ENCODE assay signal across 2 cellular contexts in the genomic region with DNA sequence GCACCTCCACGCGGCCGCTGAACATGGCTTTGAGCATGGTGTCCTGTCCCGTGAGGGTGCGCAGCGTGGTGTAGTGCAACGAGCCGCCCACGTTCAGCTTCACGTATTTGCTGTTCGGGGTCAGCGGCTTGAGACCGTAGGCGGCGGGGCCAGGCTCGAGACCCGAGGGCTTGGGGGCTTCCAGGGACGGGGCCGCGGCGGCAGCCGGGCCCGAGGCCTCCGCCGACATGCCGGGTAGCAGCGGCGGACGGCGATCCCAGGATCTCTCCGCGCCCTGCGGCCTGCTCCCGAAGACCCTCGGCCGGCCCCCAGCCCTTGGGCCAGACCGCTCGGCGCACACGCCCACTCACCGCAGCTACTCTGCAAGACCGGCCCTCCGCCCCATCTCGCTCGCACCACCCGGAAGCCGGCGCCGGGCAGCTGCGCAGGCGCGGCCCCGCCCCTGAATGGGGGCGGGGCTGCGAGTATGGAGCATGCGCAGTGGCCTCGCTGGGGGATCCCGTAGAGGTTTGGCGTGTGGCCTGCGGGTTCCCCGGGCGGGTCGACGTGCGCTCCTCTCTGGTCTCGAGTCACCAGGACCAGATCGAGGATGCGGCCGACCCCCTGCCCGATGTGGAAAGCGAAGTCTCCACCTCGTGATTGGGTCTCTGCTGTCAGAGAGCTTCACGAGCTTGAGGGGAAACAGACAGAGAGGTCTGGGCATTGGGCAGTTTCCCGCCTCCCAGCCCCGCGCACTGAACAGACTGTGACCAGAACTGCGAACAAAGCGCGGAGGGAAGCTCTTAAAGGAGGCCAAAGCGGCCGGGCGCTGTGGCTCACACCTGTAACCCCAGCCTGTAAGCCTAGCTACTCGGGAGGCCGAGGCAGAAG.
TF ChIP-seq lines count a peak whose summit lies in the region.

Gene KCTD13 (minus strand): TSS at position 422 of the 870 bp plus-strand sequence. CDS start 193 bp downstream, at position 229.

TF ChIP-seq in HEK293, 187 proteins besides CTCF, POLR2A, EP300 and RAD21 (continues in another document):
- TF ChIP-seq, protein P1, sequence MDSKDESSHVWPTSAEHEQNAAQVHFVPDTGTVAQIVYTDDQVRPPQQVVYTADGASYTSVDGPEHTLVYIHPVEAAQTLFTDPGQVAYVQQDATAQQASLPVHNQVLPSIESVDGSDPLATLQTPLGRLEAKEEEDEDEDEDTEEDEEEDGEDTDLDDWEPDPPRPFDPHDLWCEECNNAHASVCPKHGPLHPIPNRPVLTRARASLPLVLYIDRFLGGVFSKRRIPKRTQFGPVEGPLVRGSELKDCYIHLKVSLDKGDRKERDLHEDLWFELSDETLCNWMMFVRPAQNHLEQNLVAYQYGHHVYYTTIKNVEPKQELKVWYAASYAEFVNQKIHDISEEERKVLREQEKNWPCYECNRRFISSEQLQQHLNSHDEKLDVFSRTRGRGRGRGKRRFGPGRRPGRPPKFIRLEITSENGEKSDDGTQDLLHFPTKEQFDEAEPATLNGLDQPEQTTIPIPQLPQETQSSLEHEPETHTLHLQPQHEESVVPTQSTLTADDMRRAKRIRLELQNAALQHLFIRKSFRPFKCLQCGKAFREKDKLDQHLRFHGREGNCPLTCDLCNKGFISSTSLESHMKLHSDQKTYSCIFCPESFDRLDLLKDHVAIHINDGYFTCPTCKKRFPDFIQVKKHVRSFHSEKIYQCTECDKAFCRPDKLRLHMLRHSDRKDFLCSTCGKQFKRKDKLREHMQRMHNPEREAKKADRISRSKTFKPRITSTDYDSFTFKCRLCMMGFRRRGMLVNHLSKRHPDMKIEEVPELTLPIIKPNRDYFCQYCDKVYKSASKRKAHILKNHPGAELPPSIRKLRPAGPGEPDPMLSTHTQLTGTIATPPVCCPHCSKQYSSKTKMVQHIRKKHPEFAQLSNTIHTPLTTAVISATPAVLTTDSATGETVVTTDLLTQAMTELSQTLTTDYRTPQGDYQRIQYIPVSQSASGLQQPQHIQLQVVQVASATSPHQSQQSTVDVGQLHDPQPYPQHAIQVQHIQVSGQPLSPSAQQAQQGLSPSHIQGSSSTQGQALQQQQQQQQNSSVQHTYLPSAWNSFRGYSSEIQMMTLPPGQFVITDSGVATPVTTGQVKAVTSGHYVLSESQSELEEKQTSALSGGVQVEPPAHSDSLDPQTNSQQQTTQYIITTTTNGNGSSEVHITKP (tag by site-specific recombination; IDR thresholded peaks at IDR 0.05): peak; percentile 52; the same call in 1 of the 2 replicates
- no peak for TF ChIP-seq ZNF48 (tag by site-specific recombination; IDR thresholded peaks at IDR 0.05)
- no peak for TF ChIP-seq ZNF148 (tag by site-specific recombination; IDR thresholded peaks at IDR 0.05; ENCODE audit: borderline replicate concordance)
- no peak for TF ChIP-seq ZNF549 (tag by site-specific recombination; IDR thresholded peaks at IDR 0.05)
- TF ChIP-seq REPIN1 (tag by site-specific recombination; IDR thresholded peaks at IDR 0.05; ENCODE audit: low read depth): no peak
- TF ChIP-seq ZNF10 (tag by site-specific recombination; IDR thresholded peaks at IDR 0.05): no peak
- peak; percentile 86 for TF ChIP-seq ZNF341 (tag by site-specific recombination; IDR thresholded peaks at IDR 0.05; ENCODE audit: low read depth)
- TF ChIP-seq, protein P2, sequence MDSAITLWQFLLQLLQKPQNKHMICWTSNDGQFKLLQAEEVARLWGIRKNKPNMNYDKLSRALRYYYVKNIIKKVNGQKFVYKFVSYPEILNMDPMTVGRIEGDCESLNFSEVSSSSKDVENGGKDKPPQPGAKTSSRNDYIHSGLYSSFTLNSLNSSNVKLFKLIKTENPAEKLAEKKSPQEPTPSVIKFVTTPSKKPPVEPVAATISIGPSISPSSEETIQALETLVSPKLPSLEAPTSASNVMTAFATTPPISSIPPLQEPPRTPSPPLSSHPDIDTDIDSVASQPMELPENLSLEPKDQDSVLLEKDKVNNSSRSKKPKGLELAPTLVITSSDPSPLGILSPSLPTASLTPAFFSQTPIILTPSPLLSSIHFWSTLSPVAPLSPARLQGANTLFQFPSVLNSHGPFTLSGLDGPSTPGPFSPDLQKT (IDR thresholded peaks at IDR 0.05; ENCODE audit: borderline replicate concordance, low read depth, low read length): no peak
- no peak for TF ChIP-seq ZSCAN16 (tag by site-specific recombination; IDR thresholded peaks at IDR 0.05)
- 0 out of 2 replicates have a peak, but pooled peaks have one; percentile 60 for TF ChIP-seq YY1 (tag by site-specific recombination; IDR thresholded peaks at IDR 0.05)
- TF ChIP-seq MZF1 (tag by site-specific recombination; IDR thresholded peaks at IDR 0.05; ENCODE audit: borderline replicate concordance): peak; percentile 57; the same call in 1 of the 2 replicates
- TF ChIP-seq ZNF404 (tag by site-specific recombination; IDR thresholded peaks at IDR 0.05): no peak
- TF ChIP-seq ZFHX2 (tag by site-specific recombination; conservative IDR thresholded peaks at IDR 0.05): peak; percentile 95
- TF ChIP-seq ZNF366 (tag by site-specific recombination; conservative IDR thresholded peaks at IDR 0.05): no peak
- no peak for TF ChIP-seq ZNF114 (tag by site-specific recombination; IDR thresholded peaks at IDR 0.05)
- TF ChIP-seq, protein P3, sequence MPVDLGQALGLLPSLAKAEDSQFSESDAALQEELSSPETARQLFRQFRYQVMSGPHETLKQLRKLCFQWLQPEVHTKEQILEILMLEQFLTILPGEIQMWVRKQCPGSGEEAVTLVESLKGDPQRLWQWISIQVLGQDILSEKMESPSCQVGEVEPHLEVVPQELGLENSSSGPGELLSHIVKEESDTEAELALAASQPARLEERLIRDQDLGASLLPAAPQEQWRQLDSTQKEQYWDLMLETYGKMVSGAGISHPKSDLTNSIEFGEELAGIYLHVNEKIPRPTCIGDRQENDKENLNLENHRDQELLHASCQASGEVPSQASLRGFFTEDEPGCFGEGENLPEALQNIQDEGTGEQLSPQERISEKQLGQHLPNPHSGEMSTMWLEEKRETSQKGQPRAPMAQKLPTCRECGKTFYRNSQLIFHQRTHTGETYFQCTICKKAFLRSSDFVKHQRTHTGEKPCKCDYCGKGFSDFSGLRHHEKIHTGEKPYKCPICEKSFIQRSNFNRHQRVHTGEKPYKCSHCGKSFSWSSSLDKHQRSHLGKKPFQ (tag by site-specific recombination; IDR thresholded peaks at IDR 0.05): no peak
- no peak for TF ChIP-seq ZNF302 (tag by site-specific recombination; IDR thresholded peaks at IDR 0.05; ENCODE audit: low read depth)
- peak; percentile 78 for TF ChIP-seq GLIS2 (tag by site-specific recombination; IDR thresholded peaks at IDR 0.05)
- peak; percentile 57 for TF ChIP-seq GLIS1 (tag by site-specific recombination; IDR thresholded peaks at IDR 0.05)

TF ChIP-seq in SK-N-SH, 30 proteins besides CTCF, POLR2A, EP300 and RAD21 (continued from another document):
- TF ChIP-seq RXRA (IDR thresholded peaks at IDR 0.05; ENCODE audit: borderline replicate concordance, low read depth) (no peak), FOXJ3 (CRISPR knock-in tag; IDR thresholded peaks at IDR 0.05) (no peak), CHD2 (IDR thresholded peaks at IDR 0.05; ENCODE audit: low read length, partially characterized antibody) (no peak), IRF3 (IDR thresholded peaks at IDR 0.05; ENCODE audit: low read depth, low read length) (no peak), PBX3 (IDR thresholded peaks at IDR 0.05) (no peak), TEAD4 (IDR thresholded peaks at IDR 0.05; ENCODE audit: borderline replicate concordance, insufficient read depth) (no peak), JUND (IDR thresholded peaks at IDR 0.05) (no peak), USF1 (IDR thresholded peaks at IDR 0.05; ENCODE audit: borderline replicate concordance, low read depth) (no peak), RFX5 (IDR thresholded peaks at IDR 0.05; ENCODE audit: low read length) (0 out of 2 replicates have a peak, but pooled peaks have one; percentile 12), NFIC (IDR thresholded peaks at IDR 0.05; ENCODE audit: borderline replicate concordance) (peak; percentile 11; the same call in 1 of the 2 replicates), EZH2phosphoT487 (IDR thresholded peaks at IDR 0.05; ENCODE audit: borderline replicate concordance, low read depth) (no peak), GABPA (IDR thresholded peaks at IDR 0.05; ENCODE audit: low read depth) (no peak), TAF1 (IDR thresholded peaks at IDR 0.05; ENCODE audit: borderline replicate concordance, low read depth, low read length) (peak; percentile 74), FOXM1 (IDR thresholded peaks at IDR 0.05; ENCODE audit: low read depth) (no peak), MXI1 (IDR thresholded peaks at IDR 0.05; ENCODE audit: low read depth, low read length) (peak; percentile 86), TCF12 (IDR thresholded peaks at IDR 0.05) (no peak; the same call in 1 of the 2 replicates), REST (IDR thresholded peaks at IDR 0.05; ENCODE audit: low read depth, low read length) (no peak; the same call in 1 of the 2 replicates), SMC3 (IDR thresholded peaks at IDR 0.05; ENCODE audit: low read depth, low read length) (0 out of 2 replicates have a peak, but pooled peaks have one; percentile 5), MEF2A (IDR thresholded peaks at IDR 0.05; ENCODE audit: borderline replicate concordance, low read depth) (no peak)
